Comparison of ENCODE assay signal across 19 cellular contexts in genomic region chr10:113858541-113858940, GRCh38. TPM values are rescaled to one million over a fixed set of nuclear protein-coding genes. Genes with fewer than 3 reads are reported as not detected.
DNase-seq lines count a peak whose midpoint lies in the region; ATAC-seq and TF ChIP-seq lines count a peak whose summit lies in the region.
"Had no signal": no experiment of that assay in that cellular context is flagged by ENCODE, and none has a peak within 500 bp of the region (broad histone marks: within the 10 kb centered on the region; RNA-seq: fewer than 3 reads in every experiment).

No MANE protein-coding gene starts in this region.

- H4K20me1 ChIP-seq in SU-DHL-6 (ENCODE audit: low read depth, low read length), result no peaks in the 10 kb centered on the region

- H3K27ac ChIP-seq in SU-DHL-6 (ENCODE audit: low read depth, low read length) (peak overlapping the region; percentile 24; the same call in 1 of the 2 replicates), psoas muscle (no peak overlapping the region)
- H3K27ac ChIP-seq: left lung, neural progenitor cell, skin epidermis had no signal

- H3F3A ChIP-seq in SU-DHL-6 (ENCODE audit: insufficient read depth), result peaks cover 12% of the 10 kb centered on the region

- 74 to 82% (median 79%) methylated on average over 2 of the region's 2 CpGs for WGBS in psoas muscle, 3 donors

- ATAC-seq in psoas muscle (peak in 3 of 4 donors; percentile 24 to 56 (median 25)), HG02610 (IDR thresholded peaks at IDR 0.05; ENCODE audit: unreplicated experiment) (no peak)
- ATAC-seq: left lung, PC-3, T-cell had no signal

- TF ChIP-seq CTCF in SU-DHL-6 (IDR thresholded peaks at IDR 0.05; ENCODE audit: insufficient read depth, low read length, poor library complexity, severe bottlenecking), result no peak
- TF ChIP-seq CTCF in epithelial cell of esophagus (IDR thresholded peaks at IDR 0.05; ENCODE audit: insufficient read depth, low read depth, low read length, missing control alignments), result no peak
- TF ChIP-seq CTCF in psoas muscle (IDR thresholded peaks at IDR 0.05), result no peak

- H2AFZ ChIP-seq in SU-DHL-6 (ENCODE audit: low read depth, low read length, severe bottlenecking), result no peak overlapping the region
- H2AFZ ChIP-seq: neural progenitor cell had no signal

- H3K4me2 ChIP-seq in SU-DHL-6 (ENCODE audit: low read depth, low read length, poor library complexity, severe bottlenecking), result peak overlapping the region; percentile 79

- H3K4me1 ChIP-seq in psoas muscle, result peaks cover 30% of the 10 kb centered on the region

- H3K9me2 ChIP-seq in SU-DHL-6 (replicated peaks; ENCODE audit: insufficient read depth, low read length), result no peaks in the 10 kb centered on the region

- H3K4me3 ChIP-seq in SU-DHL-6 (ENCODE audit: insufficient read depth, low read length, poor library complexity, severe bottlenecking), result no peak overlapping the region
- no peak overlapping the region for H3K4me3 ChIP-seq in epithelial cell of esophagus (ENCODE audit: low read length)
- no peak overlapping the region for H3K4me3 ChIP-seq in psoas muscle
- H3K4me3 ChIP-seq: left lung, neural progenitor cell, skin epidermis had no signal

- H3K9ac ChIP-seq in SU-DHL-6 (ENCODE audit: low read length), result no peak overlapping the region
- H3K9ac ChIP-seq: neural progenitor cell had no signal

- DNase-seq in DMS 273 (lab: John Stamatoyannopoulos, UW; ENCODE audit: unreplicated experiment) (peak; percentile 23), DMS 273 treated with DMSO at 0.1 percent for 48 hours (lab: John Stamatoyannopoulos, UW) (no peak), epithelial cell of esophagus (ENCODE audit: low read depth) (peak; percentile 39), psoas muscle (no peak), NK-92 (lab: John Stamatoyannopoulos, UW; ENCODE audit: unreplicated experiment) (no peak), NCI-H345 (lab: John Stamatoyannopoulos, UW) (no peak)
- DNase-seq: 8988T; activated CD4-positive, alpha-beta T cell treated with anti-CD3 and anti-CD28 coated beads for 48 hours; activated T-cell treated with anti-CD3 and anti-CD28 coated beads, Interleukin-2, amount 50 U/mL, for 48 hours; anterior cingulate cortex; CD8-positive, alpha-beta memory T cell; left lung; NCI-H1048; PC-3; T-cell had no signal

- peaks cover 49% of the 10 kb centered on the region for H3K79me2 ChIP-seq in SU-DHL-6 (ENCODE audit: insufficient read depth, low read length)

- H3K27me3 ChIP-seq in SU-DHL-6 (ENCODE audit: low read length) (no peaks in the 10 kb centered on the region), psoas muscle (ENCODE audit: insufficient read depth in 3 of 3, low read length in 2 of 3) (no peaks in the 10 kb centered on the region)
- H3K27me3 ChIP-seq: left lung, neural progenitor cell had no signal

- H3K36me3 ChIP-seq in SU-DHL-6 (ENCODE audit: low read length) (peaks cover 41% of the 10 kb centered on the region), psoas muscle (ENCODE audit: insufficient read depth in 1 of 2, low read depth in 1 of 2) (peaks cover 0 to 41% of the 10 kb centered on the region in 2 donors)

- intact Hi-C loops in psoas muscle (cut with DNase I), result no loop called here

- H3K9me3 ChIP-seq in SU-DHL-6 (ENCODE audit: insufficient read depth, low read length), result no peaks in the 10 kb centered on the region
- no peaks in the 10 kb centered on the region for H3K9me3 ChIP-seq in psoas muscle
- H3K9me3 ChIP-seq: left lung had no signal

RNA-seq across cellular contexts. Expression of gene NHLRC2, which starts 4.1 kb away (rescaled TPM):
- 10 to 100 TPM; 24.6 to 30.0 (median 27.5) TPM for total RNA-seq in psoas muscle
- 1 to 10 TPM; 3.8 to 5.6 (median 4.3) TPM for polyA plus RNA-seq in psoas muscle

RNA-seq across cellular contexts. Expression of gene DCLRE1A, which starts 4.7 kb away (rescaled TPM):
- total RNA-seq in psoas muscle, result 1 to 10 TPM; 2.3 to 4.1 (median 3.4) TPM
- polyA plus RNA-seq in psoas muscle, result 1 to 10 TPM; 1.9 to 5.1 (median 2.0) TPM

Comparison
In these comparisons a context has a peak if more than half of its experiments do, and no peak if none do; other contexts are left out.
1. DNase-seq: peak in DMS 273 (single experiment) and epithelial cell of esophagus (single experiment); none in DMS 273 treated with DMSO at 0.1 percent for 48 hours (single experiment), psoas muscle (0 of 2), NK-92 (single experiment) and NCI-H345 (single experiment).